In genomic region chr12:107384645-107385044, GRCh38 we compare ENCODE assay signal across 23 cellular contexts.
A peak's percentile ranks its signal among the peaks of the same experiment; 100 is the strongest.
DNase-seq lines count a peak whose midpoint lies in the region; ATAC-seq, FAIRE-seq and TF ChIP-seq lines count a peak whose summit lies in the region.
"Had no signal": no experiment of that assay in that cellular context is flagged by ENCODE, and none has a peak within 500 bp of the region (broad histone marks: within the 10 kb centered on the region; RNA-seq: fewer than 3 reads in every experiment).

No MANE protein-coding gene starts in this region.

- H3K36me3 ChIP-seq in mammary epithelial cell (ENCODE audit: insufficient read depth, low read length) (no peaks in the 10 kb centered on the region), breast epithelium (no peaks in the 10 kb centered on the region), IMR-90 (ENCODE audit: control insufficient read depth, insufficient read depth, low read length) (no peaks in the 10 kb centered on the region), astrocyte (ENCODE audit: insufficient read depth, low read length) (no peaks in the 10 kb centered on the region), Caco-2 (ENCODE audit: control insufficient read depth, insufficient read depth, low read length) (no peaks in the 10 kb centered on the region)
- H3K36me3 ChIP-seq: SJSA1 had no signal

- H3K4me3 Mint-ChIP-seq in astrocyte (ENCODE audit: unreplicated experiment) (no peak overlapping the region), type B pancreatic cell (no peak overlapping the region), Caco-2 (ENCODE audit: unreplicated experiment) (no peak overlapping the region)
- H3K4me3 Mint-ChIP-seq: B cell; CD8-positive, alpha-beta T cell; HFFc6 had no signal

- H3K79me2 ChIP-seq in mammary epithelial cell (ENCODE audit: insufficient read depth, low read length) (peaks cover 43% of the 10 kb centered on the region), astrocyte (ENCODE audit: insufficient read depth, low read length) (no peaks in the 10 kb centered on the region)

- no peak overlapping the region for H2AK9ac ChIP-seq in IMR-90 (replicated peaks; ENCODE audit: low read depth, low read length, poor library complexity)

- H3K4ac ChIP-seq in IMR-90 (ENCODE audit: low read depth, low read length), result no peak overlapping the region

- ATAC-seq in IMR-90 (ENCODE audit: low read depth), result no peak
- ATAC-seq: CD8-positive, alpha-beta T cell had no signal

- H3K27ac ChIP-seq in mammary epithelial cell (ENCODE audit: insufficient read depth, low read depth, low read length) (peak overlapping the region; percentile 81), breast epithelium (no peak overlapping the region), IMR-90 (ENCODE audit: insufficient read depth, low read length) (no peak overlapping the region), astrocyte (ENCODE audit: low read depth, low read length) (no peak overlapping the region)
- H3K27ac ChIP-seq: C4-2B, KMS-11, SJSA1 had no signal

- CTCF ChIA-PET in mammary epithelial cell (lab: Charles Lee; ENCODE audit: low non-redundant PET), result no interaction called here
- CTCF ChIA-PET in IMR-90 (lab: Yijun Ruan, JAX), result interaction anchor here (0.9 kb wide), 1 partner anchor 18 kb away, joined by 4 read pairs; no protein-coding TSS in a partner anchor
- CTCF ChIA-PET in Caco-2 (lab: Charles Lee), result no interaction called here

- H3K4me3 ChIP-seq in mammary epithelial cell (replicated peaks in 1 of 3; ENCODE audit: insufficient read depth in 1 of 3, low read depth in 2 of 3, low read length in 3 of 3) (no peak overlapping the region), breast epithelium (no peak overlapping the region), IMR-90 (ENCODE audit: insufficient read depth, low read depth, low read length) (no peak overlapping the region), astrocyte (ENCODE audit: insufficient read depth, low read depth, low read length) (no peak overlapping the region), Caco-2 (ENCODE audit: low read depth, low read length) (no peak overlapping the region)
- H3K4me3 ChIP-seq: SJSA1 had no signal

- in situ Hi-C loops in mammary epithelial cell (cut with MboI; ENCODE audit: low sequenced_read_pairs in 2 of 2) (no loop called here), IMR-90 (cut with MboI; ENCODE audit: low sequenced_read_pairs) (no loop called here)

- no peak overlapping the region for H3K23ac ChIP-seq in IMR-90 (ENCODE audit: low read depth, low read length)

- 97% methylated on average over 6 of the region's 6 CpGs for WGBS in mammary epithelial cell (ENCODE audit: low coverage, missing lambda C conversion rate)
- WGBS in IMR-90 (ENCODE audit: extremely low coverage in 2 of 2, insufficient read length in 1 of 2), 2 experiments, result 79% methylated on average over 4 of the region's 6 CpGs; no CpG with 5 or more reads in 1 of the 2 experiments

- POLR2A ChIA-PET in IMR-90 (lab: Charles Lee; ENCODE audit: unreplicated experiment) (no interaction called here), Caco-2 (lab: Charles Lee) (no interaction called here)

- DNase-seq in mammary epithelial cell, result no peak
- no peak for DNase-seq in breast epithelium (ENCODE audit: low spot score in 2 of 2)
- no peak for DNase-seq in IMR-90
- no peak for DNase-seq in astrocyte (ENCODE audit: low read depth)
- no peak for DNase-seq in type B pancreatic cell (ENCODE audit: extremely low spot score, unreplicated experiment)
- no peak for DNase-seq in NCI-H2227 treated with DMSO at 0.1 percent for 48 hours (lab: John Stamatoyannopoulos, UW)
- no peak for DNase-seq in Caco-2
- DNase-seq: CD8-positive, alpha-beta T cell; DND-41; HFFc6; MM.1S; NCI-H187 treated with DMSO at 0.1 percent for 48 hours; NCI-H2107; NCI-H526 treated with DMSO at 0.1 percent for 48 hours; Right ventricle myocardium superior; T-helper 2 cell had no signal

- H3K9ac ChIP-seq in mammary epithelial cell (ENCODE audit: insufficient read depth, low read length) (no peak overlapping the region), IMR-90 (ENCODE audit: low read depth, low read length) (no peak overlapping the region), astrocyte (ENCODE audit: low read length) (no peak overlapping the region)
- H3K9ac ChIP-seq: KMS-11 had no signal

- no peak overlapping the region for H2BK20ac ChIP-seq in IMR-90 (ENCODE audit: low read depth, low read length)

- no peak for TF ChIP-seq POLR2A in breast epithelium (IDR thresholded peaks at IDR 0.05)
- TF ChIP-seq POLR2A in IMR-90 (IDR thresholded peaks at IDR 0.05; ENCODE audit: low read depth, low read length), result no peak

- no peak overlapping the region for H2BK120ac ChIP-seq in IMR-90 (ENCODE audit: low read depth, low read length)

- FAIRE-seq in astrocyte (lab: Jason Lieb, UNC), result peak; percentile 23
- FAIRE-seq: GM12892, GM19239, H54 had no signal

- no peak for TF ChIP-seq RAD21 in IMR-90 (IDR thresholded peaks at IDR 0.05; ENCODE audit: low read length)

- H3K27ac Mint-ChIP-seq in astrocyte (ENCODE audit: unreplicated experiment), result no peak overlapping the region
- peak overlapping the region; percentile 85 for H3K27ac Mint-ChIP-seq in type B pancreatic cell
- no peak overlapping the region for H3K27ac Mint-ChIP-seq in Caco-2 (ENCODE audit: unreplicated experiment)
- H3K27ac Mint-ChIP-seq: B cell; CD8-positive, alpha-beta T cell; HFFc6 had no signal

- H3K9me3 ChIP-seq in mammary epithelial cell (replicated peaks; ENCODE audit: insufficient read depth, low read length) (no peaks in the 10 kb centered on the region), breast epithelium (peaks cover 0 to 5% of the 10 kb centered on the region in 2 donors), IMR-90 (ENCODE audit: control insufficient read depth, insufficient read depth, low read length) (peaks cover 4% of the 10 kb centered on the region), astrocyte (ENCODE audit: insufficient read depth, low read depth, low read length) (peaks cover 3% of the 10 kb centered on the region), Caco-2 (0 out of 2 replicates have a peak, but pooled peaks cover 10% of the 10 kb centered on the region)
- H3K9me3 ChIP-seq: SJSA1 had no signal

- H2AK5ac ChIP-seq in IMR-90 (ENCODE audit: low read depth, low read length), result no peak overlapping the region

- H3K4me2 ChIP-seq in mammary epithelial cell (ENCODE audit: insufficient read depth, low read depth, low read length) (no peak overlapping the region), IMR-90 (ENCODE audit: low read depth, low read length) (no peak overlapping the region), astrocyte (ENCODE audit: low read length) (no peak overlapping the region)
- H3K4me2 ChIP-seq: KMS-11 had no signal

- H3K36me3 Mint-ChIP-seq in astrocyte (ENCODE audit: low read depth, unreplicated experiment) (peaks cover 3% of the 10 kb centered on the region), type B pancreatic cell (peaks cover 4% of the 10 kb centered on the region), Caco-2 (ENCODE audit: insufficient read depth, unreplicated experiment) (no peaks in the 10 kb centered on the region)
- H3K36me3 Mint-ChIP-seq: CD8-positive, alpha-beta T cell had no signal

- H2BK15ac ChIP-seq in IMR-90 (ENCODE audit: low read depth, low read length), result no peak overlapping the region

- no peak overlapping the region for H4K5ac ChIP-seq in IMR-90 (ENCODE audit: low read depth, low read length)

- H4K8ac ChIP-seq in IMR-90 (ENCODE audit: low read depth in 2 of 2, low read length in 2 of 2), result no peak overlapping the region

- H3K27me3 Mint-ChIP-seq in astrocyte (ENCODE audit: low read depth, unreplicated experiment), result peaks cover 4% of the 10 kb centered on the region
- peaks cover 3% of the 10 kb centered on the region for H3K27me3 Mint-ChIP-seq in type B pancreatic cell
- H3K27me3 Mint-ChIP-seq in Caco-2 (ENCODE audit: insufficient read depth, unreplicated experiment), result no peaks in the 10 kb centered on the region

- no peak overlapping the region for H2BK5ac ChIP-seq in IMR-90 (ENCODE audit: low read depth, low read length, poor library complexity, severe bottlenecking)

- no peak overlapping the region for H4K91ac ChIP-seq in IMR-90 (ENCODE audit: insufficient read depth, low read depth, low read length)

- intact Hi-C loops in mammary epithelial cell (cut with micrococcal nuclease), result no loop called here
- intact Hi-C loops in breast epithelium (cut with DNase I; ENCODE audit: low total_unique reads), result no loop called here
- intact Hi-C loops in IMR-90 (cut with micrococcal nuclease), result no loop called here
- intact Hi-C loops in Caco-2 (cut with micrococcal nuclease; ENCODE audit: unreplicated experiment), result no loop called here

- no peak overlapping the region for H3K56ac ChIP-seq in IMR-90 (ENCODE audit: extremely low read depth, insufficient read depth, low read length)

- H3K4me1 Mint-ChIP-seq in astrocyte (ENCODE audit: low read depth, unreplicated experiment), result peaks cover 11% of the 10 kb centered on the region
- H3K4me1 Mint-ChIP-seq in type B pancreatic cell (ENCODE audit: unreplicated experiment), result peaks cover 34% of the 10 kb centered on the region
- H3K4me1 Mint-ChIP-seq in Caco-2 (ENCODE audit: low read depth, unreplicated experiment), result no peaks in the 10 kb centered on the region
- H3K4me1 Mint-ChIP-seq: B cell had no signal

- H4K20me1 ChIP-seq in mammary epithelial cell (ENCODE audit: insufficient read depth, low read length) (no peaks in the 10 kb centered on the region), IMR-90 (ENCODE audit: insufficient read depth, low read length) (no peaks in the 10 kb centered on the region), astrocyte (ENCODE audit: insufficient read depth, low read length) (no peaks in the 10 kb centered on the region)

- H3K9me3 Mint-ChIP-seq in astrocyte (ENCODE audit: unreplicated experiment), result peaks cover 7% of the 10 kb centered on the region
- peaks cover 3% of the 10 kb centered on the region for H3K9me3 Mint-ChIP-seq in type B pancreatic cell
- peaks cover 12% of the 10 kb centered on the region for H3K9me3 Mint-ChIP-seq in Caco-2 (ENCODE audit: unreplicated experiment)

- H3K4me1 ChIP-seq in mammary epithelial cell (ENCODE audit: insufficient read depth, low read length), result peaks cover 37% of the 10 kb centered on the region
- H3K4me1 ChIP-seq in breast epithelium, result no peaks in the 10 kb centered on the region
- H3K4me1 ChIP-seq in IMR-90 (ENCODE audit: control insufficient read depth, insufficient read depth, low read length), result peaks cover 6% of the 10 kb centered on the region
- H3K4me1 ChIP-seq in astrocyte (ENCODE audit: insufficient read depth, low read length), result peaks cover 18% of the 10 kb centered on the region
- H3K4me1 ChIP-seq in Caco-2, result no peaks in the 10 kb centered on the region

- H2AFZ ChIP-seq in mammary epithelial cell (ENCODE audit: low read depth, low read length), result no peak overlapping the region
- H2AFZ ChIP-seq in IMR-90 (replicated peaks; ENCODE audit: low read length, poor library complexity), result no peak overlapping the region
- H2AFZ ChIP-seq in astrocyte (ENCODE audit: low read depth, low read length), result no peak overlapping the region

- H3K79me1 ChIP-seq in IMR-90 (ENCODE audit: low read depth in 1 of 2, low read length in 2 of 2), result no peaks in the 10 kb centered on the region

- dilution Hi-C loops in mammary epithelial cell (cut with HindIII; ENCODE audit: low sequenced_read_pairs), result loop anchor here (5.0 kb wide), 1 partner anchor 47 kb away; no protein-coding TSS in a partner anchor
- dilution Hi-C loops in IMR-90 (cut with HindIII; ENCODE audit: low sequenced_read_pairs, unreplicated experiment), result no loop called here

- peaks cover 6% of the 10 kb centered on the region; the same call in 1 of the 2 replicates for H3K9me1 ChIP-seq in IMR-90 (ENCODE audit: insufficient read depth, low read length)

- H3K27me3 ChIP-seq in mammary epithelial cell (ENCODE audit: insufficient read depth, low read length) (no peaks in the 10 kb centered on the region), breast epithelium (no peaks in the 10 kb centered on the region), IMR-90 (ENCODE audit: control insufficient read depth, insufficient read depth, low read length) (no peaks in the 10 kb centered on the region), astrocyte (ENCODE audit: insufficient read depth, low read length) (no peaks in the 10 kb centered on the region), Caco-2 (replicated peaks; ENCODE audit: control insufficient read depth, insufficient read depth, low read length) (no peaks in the 10 kb centered on the region)
- H3K27me3 ChIP-seq: SJSA1 had no signal

- H3K14ac ChIP-seq in IMR-90 (replicated peaks; ENCODE audit: low read depth, low read length), result no peak overlapping the region

- no peak overlapping the region for H3K18ac ChIP-seq in IMR-90 (ENCODE audit: low read depth, low read length)

- TF ChIP-seq CTCF in mammary epithelial cell (conservative IDR thresholded peaks at IDR 0.05 in 1 of 2, IDR thresholded peaks at IDR 0.05 in 1 of 2; ENCODE audit: extremely low read depth in 1 of 2, insufficient read depth in 1 of 2, low read depth in 1 of 2, low read length in 2 of 2) (no peak), breast epithelium (IDR thresholded peaks at IDR 0.05) (no peak), IMR-90 (conservative IDR thresholded peaks at IDR 0.05; ENCODE audit: low read depth, low read length) (no peak), astrocyte (IDR thresholded peaks at IDR 0.05; ENCODE audit: insufficient read depth, low read depth, low read length) (no peak), type B pancreatic cell (conservative IDR thresholded peaks at IDR 0.05) (no peak), Caco-2 (IDR thresholded peaks at IDR 0.05; ENCODE audit: insufficient read depth in 1 of 2, low read depth in 1 of 2, low read length in 1 of 2, severe bottlenecking in 1 of 2, unreplicated experiment in 1 of 2) (no peak)

- no TSS peak for BruUV-seq in mammary epithelial cell (replicated peaks; lab: Mats Ljungman, UMichigan)
- BruUV-seq in IMR-90 (replicated peaks; lab: Mats Ljungman, UMichigan), result no TSS peak
- BruUV-seq in Caco-2 (replicated peaks; lab: Mats Ljungman, UMichigan), result no TSS peak
